Comparison of ENCODE assay signal across 18 cellular contexts in the genomic region with DNA sequence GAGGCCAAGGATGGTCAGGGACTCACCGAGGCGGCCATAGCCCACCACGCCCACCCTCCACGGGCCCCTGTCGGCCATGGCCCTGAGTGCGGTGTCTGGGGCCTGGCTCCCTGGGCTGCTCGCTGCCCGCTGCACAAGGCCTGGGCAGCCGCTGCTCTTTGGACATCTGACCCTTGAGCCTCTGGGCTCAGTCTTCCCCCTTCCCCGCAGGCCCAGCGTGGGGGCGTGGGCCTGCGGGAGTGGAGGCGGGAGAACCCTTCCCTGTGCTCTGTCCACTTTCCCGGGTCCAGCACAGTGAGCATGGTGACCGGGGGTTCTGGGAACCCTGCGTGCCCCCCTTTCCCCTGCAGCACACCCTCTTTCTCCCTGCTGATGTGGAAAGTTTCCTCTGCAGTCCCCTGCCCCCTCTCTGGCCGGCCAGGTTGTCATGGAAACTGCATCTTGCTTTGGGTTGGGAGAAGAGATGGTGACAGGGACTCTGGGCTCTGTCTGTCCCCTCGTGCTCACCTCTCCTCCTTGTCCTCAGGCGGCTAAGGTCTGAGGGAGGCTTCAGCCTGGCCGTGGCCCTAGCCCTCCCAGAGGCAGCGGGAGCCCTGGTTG. TPM values are rescaled to one million over a fixed set of nuclear protein-coding genes. Genes with fewer than 3 reads are reported as not detected.
DNase-seq lines count a peak whose midpoint lies in the region; ATAC-seq and TF ChIP-seq lines count a peak whose summit lies in the region.
"Had no signal": no experiment of that assay in that cellular context is flagged by ENCODE, and none has a peak within 500 bp of the region (broad histone marks: within the 10 kb centered on the region; RNA-seq: fewer than 3 reads in every experiment).

A gene (minus strand): TSS at position 168 of the 600 bp plus-strand sequence. CDS start 90 bp downstream, at position 78.

- H3K9me3 Mint-ChIP-seq in dendritic cell treated with granulocyte-macrophage colony-stimulating factor and Interleukin-4, amounts not matched to agents 40 ng/mL and 50 ng/mL, for 4 days: no peaks in the 10 kb centered on the region
- H3K9me3 Mint-ChIP-seq in neural crest cell: no peaks in the 10 kb centered on the region

- H3K36me3 Mint-ChIP-seq in dendritic cell treated with granulocyte-macrophage colony-stimulating factor and Interleukin-4, amounts not matched to agents 40 ng/mL and 50 ng/mL, for 4 days (ENCODE audit: low read depth): peaks cover 18% of the 10 kb centered on the region
- peaks cover 4% of the 10 kb centered on the region for H3K36me3 Mint-ChIP-seq in neural crest cell (ENCODE audit: low read depth)

- H3K36me3 ChIP-seq in HUES6 (ENCODE audit: control insufficient read depth, insufficient read depth, low read length): no peaks in the 10 kb centered on the region
- H3K36me3 ChIP-seq: upper lobe of left lung had no signal

- H3K4me3 ChIP-seq in HUES6 (ENCODE audit: low read depth, low read length): peak within 1 kb of the TSS; percentile 44
- H3K4me3 ChIP-seq: upper lobe of left lung had no signal

- H3K4me1 ChIP-seq in HUES6 (ENCODE audit: control insufficient read depth, insufficient read depth, low read length): peaks cover 10% of the 10 kb centered on the region; the same call in 1 of the 2 replicates

- no peak within 1 kb of the TSS for H3K27ac ChIP-seq in HUES6 (ENCODE audit: low read depth, low read length)
- H3K27ac ChIP-seq: 22Rv1, KMS-11, upper lobe of left lung had no signal

- H3K4me1 Mint-ChIP-seq in dendritic cell treated with granulocyte-macrophage colony-stimulating factor and Interleukin-4, amounts not matched to agents 40 ng/mL and 50 ng/mL, for 4 days (ENCODE audit: low read depth): peaks cover 25% of the 10 kb centered on the region
- peaks cover 38% of the 10 kb centered on the region for H3K4me1 Mint-ChIP-seq in neural crest cell

- intact Hi-C loops in dendritic cell treated with granulocyte-macrophage colony-stimulating factor and Interleukin-4, amounts not matched to agents 40 ng/mL and 50 ng/mL, for 4 days (cut with micrococcal nuclease): no loop called here

- DNase-seq in DMS 273 (lab: John Stamatoyannopoulos, UW; ENCODE audit: unreplicated experiment): peak; percentile 47
- DNase-seq in DMS 273 treated with DMSO at 0.1 percent for 48 hours (lab: John Stamatoyannopoulos, UW): no peak
- no peak for DNase-seq in neural crest cell (ENCODE audit: low read depth, low spot score)
- no peak for DNase-seq in LoVo (ENCODE audit: low spot score)
- DNase-seq: EL, kidney glomerular epithelial cell, NCI-H510A treated with DMSO at 0.1 percent for 48 hours had no signal

- TF ChIP-seq CTCF in neural crest cell (conservative IDR thresholded peaks at IDR 0.05): no peak

- H3K27me3 Mint-ChIP-seq in dendritic cell treated with granulocyte-macrophage colony-stimulating factor and Interleukin-4, amounts not matched to agents 40 ng/mL and 50 ng/mL, for 4 days: peaks cover 36% of the 10 kb centered on the region
- H3K27me3 Mint-ChIP-seq in neural crest cell (ENCODE audit: low read depth): peaks cover 8% of the 10 kb centered on the region

- ATAC-seq in GM18907 (IDR thresholded peaks at IDR 0.05; ENCODE audit: unreplicated experiment) (no peak), HG03135 (IDR thresholded peaks at IDR 0.05; ENCODE audit: unreplicated experiment) (no peak)

- H3K9me3 ChIP-seq in HUES6 (ENCODE audit: control insufficient read depth, insufficient read depth, low read depth, low read length): no peaks in the 10 kb centered on the region
- H3K9me3 ChIP-seq: upper lobe of left lung had no signal

- H3K27me3 ChIP-seq in HUES6 (ENCODE audit: control insufficient read depth, insufficient read depth, low read length): peaks cover 9% of the 10 kb centered on the region
- H3K27me3 ChIP-seq: upper lobe of left lung had no signal

- peak within 1 kb of the TSS; percentile 7 for H3K9ac ChIP-seq in HUES6 (ENCODE audit: low read length)
- H3K9ac ChIP-seq: KMS-11 had no signal

- H3K27ac Mint-ChIP-seq in dendritic cell treated with granulocyte-macrophage colony-stimulating factor and Interleukin-4, amounts not matched to agents 40 ng/mL and 50 ng/mL, for 4 days: peak within 1 kb of the TSS; percentile 68
- H3K27ac Mint-ChIP-seq in neural crest cell (ENCODE audit: unreplicated experiment): peak within 1 kb of the TSS; percentile 90

- H3K4me3 Mint-ChIP-seq in dendritic cell treated with granulocyte-macrophage colony-stimulating factor and Interleukin-4, amounts not matched to agents 40 ng/mL and 50 ng/mL, for 4 days: no peak within 1 kb of the TSS
- peak within 1 kb of the TSS; percentile 64 for H3K4me3 Mint-ChIP-seq in neural crest cell

RNA-seq across cellular contexts. Expression of the gene that starts here (rescaled TPM):
- 1.2 TPM in 1 of 2 replicates, not detected in the other for total RNA-seq in neural crest cell
- total RNA-seq: activated CD8-positive, alpha-beta memory T cell treated with anti-CD3 and anti-CD28 coated beads for 36 hours; bronchial epithelial cell; renal cortical epithelial cell; SK-MEL-5; upper lobe of left lung had no signal
